ENCODE assay signal across 18 cellular contexts in genomic region chr4:11072999-11073398, GRCh38.
DNase-seq lines count a peak whose midpoint lies in the region; FAIRE-seq and TF ChIP-seq lines count a peak whose summit lies in the region.
"Had no signal": no experiment of that assay in that cellular context is flagged by ENCODE, and none has a peak within 500 bp of the region (broad histone marks: within the 10 kb centered on the region; RNA-seq: fewer than 3 reads in every experiment).

No MANE protein-coding gene starts in this region.

- TF ChIP-seq POLR2A in GM12892 (IDR thresholded peaks at IDR 0.05; ENCODE audit: low read depth, low read length) = no peak

- FAIRE-seq in GM12892 (lab: Jason Lieb, UNC) = peak; percentile 30

- H3K36me3 ChIP-seq in MM.1S (replicated peaks; ENCODE audit: insufficient read depth, low read length) (no peaks in the 10 kb centered on the region), smooth muscle cell (ENCODE audit: low read depth) (no peaks in the 10 kb centered on the region)
- H3K36me3 ChIP-seq: BLaER1, SJCRH30 had no signal

- H3K9me3 ChIP-seq in MM.1S (replicated peaks; ENCODE audit: insufficient read depth, low read length) = no peaks in the 10 kb centered on the region
- H3K9me3 ChIP-seq in smooth muscle cell (replicated peaks; ENCODE audit: low read depth) = no peaks in the 10 kb centered on the region
- H3K9me3 ChIP-seq: BLaER1, SJCRH30 had no signal

- H4K20me1 ChIP-seq in MM.1S (ENCODE audit: insufficient read depth, low read length) (no peaks in the 10 kb centered on the region), smooth muscle cell (ENCODE audit: low read depth) (no peaks in the 10 kb centered on the region)
- H4K20me1 ChIP-seq: BLaER1 had no signal

- H3K4me3 ChIP-seq in MM.1S (ENCODE audit: low read length) (no peak overlapping the region), fibroblast of pulmonary artery (replicated peaks; ENCODE audit: low read depth, low read length) (no peak overlapping the region), smooth muscle cell (no peak overlapping the region)
- H3K4me3 ChIP-seq: BLaER1, GM23338, SJCRH30 had no signal

- no peak overlapping the region for H3K27ac ChIP-seq in MM.1S (ENCODE audit: low read length)
- H3K27ac ChIP-seq in smooth muscle cell (ENCODE audit: low read depth) = peak overlapping the region; percentile 69
- H3K27ac ChIP-seq: BLaER1, SJCRH30 had no signal

- DNase-seq in GM12892 (ENCODE audit: insufficient read length) = no peak
- no peak for DNase-seq in MM.1S
- DNase-seq in fibroblast of pulmonary artery (ENCODE audit: low read depth) = peak; percentile 4
- no peak for DNase-seq in smooth muscle cell (lab: John Stamatoyannopoulos, UW; ENCODE audit: unreplicated experiment)
- DNase-seq in globus pallidus (ENCODE audit: low spot score) = no peak
- DNase-seq in NK-92 treated with Interleukin-12 subunit alpha and Interleukin-12 subunit beta, amount 100 ng/mL, for 24 hours (lab: John Stamatoyannopoulos, UW) = no peak
- no peak for DNase-seq in central memory CD4-positive, alpha-beta T cell
- DNase-seq: CD4-positive, alpha-beta T cell; COR-L47; DMS79; HCEC 1CT; NCI-H1092 treated with DMSO at 0.1 percent for 48 hours; NCI-H1436 treated with DMSO at 0.1 percent for 48 hours; NCI-H1930; NCI-H510A had no signal

- H3K4me1 ChIP-seq in MM.1S (ENCODE audit: low read length) (peaks cover 30% of the 10 kb centered on the region), smooth muscle cell (ENCODE audit: low read depth) (peaks cover 21% of the 10 kb centered on the region)
- H3K4me1 ChIP-seq: BLaER1, SJCRH30 had no signal

- H2AFZ ChIP-seq in MM.1S (ENCODE audit: low read length) (no peak overlapping the region), smooth muscle cell (ENCODE audit: low read depth) (no peak overlapping the region)
- H2AFZ ChIP-seq: GM23338 had no signal

- H3K9ac ChIP-seq in MM.1S (ENCODE audit: low read length) (no peak overlapping the region), smooth muscle cell (ENCODE audit: low read depth) (no peak overlapping the region)
- H3K9ac ChIP-seq: BLaER1 had no signal

- H3K79me2 ChIP-seq in MM.1S (ENCODE audit: low read length) (no peaks in the 10 kb centered on the region), smooth muscle cell (ENCODE audit: low read depth) (peaks cover 4% of the 10 kb centered on the region)

- no peaks in the 10 kb centered on the region for H3K9me2 ChIP-seq in MM.1S (replicated peaks; ENCODE audit: insufficient read depth, low read length)

- TF ChIP-seq CTCF in MM.1S (IDR thresholded peaks at IDR 0.05; ENCODE audit: low read length) (no peak), fibroblast of pulmonary artery (IDR thresholded peaks at IDR 0.05; ENCODE audit: low read length, missing control alignments) (no peak), smooth muscle cell (IDR thresholded peaks at IDR 0.05; ENCODE audit: borderline replicate concordance, insufficient read depth, poor library complexity, severe bottlenecking) (no peak)

- no peaks in the 10 kb centered on the region for H3K27me3 ChIP-seq in MM.1S (replicated peaks; ENCODE audit: insufficient read depth, low read length)
- no peaks in the 10 kb centered on the region for H3K27me3 ChIP-seq in smooth muscle cell (ENCODE audit: low read depth)
- H3K27me3 ChIP-seq: BLaER1, SJCRH30 had no signal

- WGBS in smooth muscle cell (ENCODE audit: low lambda C conversion rate) = 46% methylated on average over 8 of the region's 8 CpGs

- H3K4me2 ChIP-seq in MM.1S (ENCODE audit: low read depth, low read length) = 0 out of 2 replicates have a peak overlapping the region, but pooled peaks have one; percentile 4
- peak overlapping the region; percentile 37 for H3K4me2 ChIP-seq in smooth muscle cell
- H3K4me2 ChIP-seq: BLaER1, GM23338 had no signal

- peaks cover 5% of the 10 kb centered on the region for H3F3A ChIP-seq in MM.1S (ENCODE audit: insufficient read depth, low read length)
- peaks cover 10% of the 10 kb centered on the region for H3F3A ChIP-seq in smooth muscle cell (ENCODE audit: low read depth)
